In the genomic region with DNA sequence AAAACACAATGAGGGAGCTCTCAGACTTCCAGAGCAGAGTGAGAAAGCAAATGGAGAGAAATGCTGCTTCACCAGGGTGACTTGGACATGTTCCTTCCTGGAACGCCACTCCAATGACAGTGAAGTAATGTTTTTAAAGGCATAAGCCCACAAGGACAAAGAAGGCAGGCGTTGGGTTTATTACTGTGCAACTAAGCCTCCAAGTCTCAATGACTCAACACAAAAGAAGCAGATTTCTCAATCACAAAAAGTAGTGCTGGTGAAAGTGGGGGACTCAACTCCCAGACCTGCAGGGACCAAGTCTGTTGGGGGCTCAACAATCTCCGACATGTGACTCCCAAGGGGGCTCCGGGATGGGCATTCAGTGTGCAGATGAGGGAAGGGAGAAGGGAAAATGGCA, we compare ENCODE assay signal across 1 cellular context.
TF ChIP-seq lines count a peak whose summit lies in the region.

No MANE protein-coding gene starts in this region.

TF ChIP-seq in SK-N-SH treated with all-trans-retinoic acid at 6 μM for 48 hours, 23 proteins besides CTCF, POLR2A, EP300 and RAD21:
- no peak for TF ChIP-seq CSDC2 (CRISPR knock-in tag; IDR thresholded peaks at IDR 0.05)
- no peak for TF ChIP-seq GLIS3 (CRISPR knock-in tag; IDR thresholded peaks at IDR 0.05)
